In the genomic region with DNA sequence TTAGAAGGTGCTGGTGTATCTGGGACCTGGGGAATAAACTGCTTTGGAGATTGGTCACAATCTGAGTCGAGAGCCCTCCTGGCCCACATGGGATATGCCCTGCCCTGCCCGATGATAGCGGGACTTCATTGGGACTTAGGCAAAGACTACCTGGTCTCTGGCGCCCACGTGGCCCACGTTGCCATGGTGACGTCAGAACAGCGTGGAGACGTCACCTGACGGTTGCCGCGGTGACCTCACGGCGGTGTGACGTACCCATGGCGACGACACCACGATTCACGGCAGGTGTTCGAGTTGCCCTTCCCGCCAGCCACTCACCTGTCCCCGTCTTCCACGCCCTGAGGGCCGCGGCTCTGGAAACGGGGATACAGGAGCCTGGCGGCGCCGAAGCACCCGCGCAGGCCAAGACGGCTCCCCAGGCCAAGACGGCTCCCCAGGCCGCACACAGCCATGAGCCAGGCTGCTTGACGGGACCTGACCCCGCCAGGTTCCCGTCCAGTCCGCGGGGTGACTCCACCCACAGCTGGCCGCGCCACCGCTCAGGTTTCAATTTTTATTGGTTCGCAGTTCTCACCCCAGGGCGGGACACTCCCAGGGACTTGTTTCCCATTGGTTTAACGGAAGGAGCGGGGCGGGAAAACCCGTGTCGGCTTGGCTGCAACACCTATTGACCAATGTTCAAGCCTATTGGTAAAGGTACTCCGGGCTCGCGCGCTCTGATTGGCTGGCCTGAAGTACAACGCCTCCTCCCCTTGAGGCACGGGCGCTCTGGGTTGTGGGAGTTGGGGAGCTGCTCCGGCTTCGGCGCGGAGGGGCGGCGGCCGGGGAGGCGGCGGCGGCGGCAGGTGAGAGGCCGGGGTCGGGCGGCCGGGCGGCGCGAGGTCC, we compare ENCODE assay signal across 1 cellular context.
TF ChIP-seq lines count a peak whose summit lies in the region.

A gene (minus strand): TSS at position 476 of the 885 bp plus-strand sequence. CDS start 24 bp downstream, at position 452.
A gene (plus strand): TSS at position 766 of the 885 bp plus-strand sequence. CDS start 1,029 bp downstream, outside the sequence.

TF ChIP-seq in HEK293, 187 proteins besides CTCF, POLR2A, EP300 and RAD21 (continued from another document and continues in another):
- TF ChIP-seq, protein P1, sequence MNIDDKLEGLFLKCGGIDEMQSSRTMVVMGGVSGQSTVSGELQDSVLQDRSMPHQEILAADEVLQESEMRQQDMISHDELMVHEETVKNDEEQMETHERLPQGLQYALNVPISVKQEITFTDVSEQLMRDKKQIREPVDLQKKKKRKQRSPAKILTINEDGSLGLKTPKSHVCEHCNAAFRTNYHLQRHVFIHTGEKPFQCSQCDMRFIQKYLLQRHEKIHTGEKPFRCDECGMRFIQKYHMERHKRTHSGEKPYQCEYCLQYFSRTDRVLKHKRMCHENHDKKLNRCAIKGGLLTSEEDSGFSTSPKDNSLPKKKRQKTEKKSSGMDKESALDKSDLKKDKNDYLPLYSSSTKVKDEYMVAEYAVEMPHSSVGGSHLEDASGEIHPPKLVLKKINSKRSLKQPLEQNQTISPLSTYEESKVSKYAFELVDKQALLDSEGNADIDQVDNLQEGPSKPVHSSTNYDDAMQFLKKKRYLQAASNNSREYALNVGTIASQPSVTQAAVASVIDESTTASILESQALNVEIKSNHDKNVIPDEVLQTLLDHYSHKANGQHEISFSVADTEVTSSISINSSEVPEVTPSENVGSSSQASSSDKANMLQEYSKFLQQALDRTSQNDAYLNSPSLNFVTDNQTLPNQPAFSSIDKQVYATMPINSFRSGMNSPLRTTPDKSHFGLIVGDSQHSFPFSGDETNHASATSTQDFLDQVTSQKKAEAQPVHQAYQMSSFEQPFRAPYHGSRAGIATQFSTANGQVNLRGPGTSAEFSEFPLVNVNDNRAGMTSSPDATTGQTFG (tag by site-specific recombination; IDR thresholded peaks at IDR 0.05; ENCODE audit: borderline replicate concordance) = no peak; the same call in 1 of the 2 replicates
- no peak; the same call in 1 of the 2 replicates for TF ChIP-seq ZNF624 (tag by site-specific recombination; IDR thresholded peaks at IDR 0.05)
- TF ChIP-seq, protein P2, sequence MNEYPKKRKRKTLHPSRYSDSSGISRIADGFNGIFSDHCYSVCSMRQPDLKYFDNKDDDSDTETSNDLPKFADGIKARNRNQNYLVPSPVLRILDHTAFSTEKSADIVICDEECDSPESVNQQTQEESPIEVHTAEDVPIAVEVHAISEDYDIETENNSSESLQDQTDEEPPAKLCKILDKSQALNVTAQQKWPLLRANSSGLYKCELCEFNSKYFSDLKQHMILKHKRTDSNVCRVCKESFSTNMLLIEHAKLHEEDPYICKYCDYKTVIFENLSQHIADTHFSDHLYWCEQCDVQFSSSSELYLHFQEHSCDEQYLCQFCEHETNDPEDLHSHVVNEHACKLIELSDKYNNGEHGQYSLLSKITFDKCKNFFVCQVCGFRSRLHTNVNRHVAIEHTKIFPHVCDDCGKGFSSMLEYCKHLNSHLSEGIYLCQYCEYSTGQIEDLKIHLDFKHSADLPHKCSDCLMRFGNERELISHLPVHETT (tag by site-specific recombination; IDR thresholded peaks at IDR 0.05) = peak; percentile 91
- TF ChIP-seq OVOL3 (tag by site-specific recombination; IDR thresholded peaks at IDR 0.05) = 0 out of 2 replicates have a peak, but pooled peaks have one; percentile 17
- peak; percentile 60 for TF ChIP-seq ZNF600 (tag by site-specific recombination; IDR thresholded peaks at IDR 0.05)
- no peak for TF ChIP-seq TRIM28 (IDR thresholded peaks at IDR 0.05; ENCODE audit: borderline replicate concordance, low read length)
- TF ChIP-seq ZNF596 (tag by site-specific recombination; IDR thresholded peaks at IDR 0.05) = no peak
- no peak for TF ChIP-seq ZNF174 (tag by site-specific recombination; IDR thresholded peaks at IDR 0.05)
- TF ChIP-seq ZNF266 (tag by site-specific recombination; IDR thresholded peaks at IDR 0.05; ENCODE audit: low read depth) = no peak
- TF ChIP-seq ZNF157 (tag by site-specific recombination; IDR thresholded peaks at IDR 0.05) = no peak
- TF ChIP-seq, protein P3, sequence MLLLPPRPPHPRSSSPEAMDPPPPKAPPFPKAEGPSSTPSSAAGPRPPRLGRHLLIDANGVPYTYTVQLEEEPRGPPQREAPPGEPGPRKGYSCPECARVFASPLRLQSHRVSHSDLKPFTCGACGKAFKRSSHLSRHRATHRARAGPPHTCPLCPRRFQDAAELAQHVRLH (tag by site-specific recombination; IDR thresholded peaks at IDR 0.05) = peak; percentile 94
- TF ChIP-seq ZNF274 (IDR thresholded peaks at IDR 0.05; ENCODE audit: low read length) = no peak
- no peak for TF ChIP-seq ZNF274 (tag by site-specific recombination; IDR thresholded peaks at IDR 0.05; ENCODE audit: borderline replicate concordance)
- peak; percentile 8; the same call in 1 of the 2 replicates for TF ChIP-seq SCRT1 (tag by site-specific recombination; IDR thresholded peaks at IDR 0.05; ENCODE audit: borderline replicate concordance)
- TF ChIP-seq KLF1 (tag by site-specific recombination; IDR thresholded peaks at IDR 0.05) = peak; percentile 77
- no peak for TF ChIP-seq ZNF510 (tag by site-specific recombination; IDR thresholded peaks at IDR 0.05; ENCODE audit: insufficient replicate concordance)
- TF ChIP-seq, protein P4, sequence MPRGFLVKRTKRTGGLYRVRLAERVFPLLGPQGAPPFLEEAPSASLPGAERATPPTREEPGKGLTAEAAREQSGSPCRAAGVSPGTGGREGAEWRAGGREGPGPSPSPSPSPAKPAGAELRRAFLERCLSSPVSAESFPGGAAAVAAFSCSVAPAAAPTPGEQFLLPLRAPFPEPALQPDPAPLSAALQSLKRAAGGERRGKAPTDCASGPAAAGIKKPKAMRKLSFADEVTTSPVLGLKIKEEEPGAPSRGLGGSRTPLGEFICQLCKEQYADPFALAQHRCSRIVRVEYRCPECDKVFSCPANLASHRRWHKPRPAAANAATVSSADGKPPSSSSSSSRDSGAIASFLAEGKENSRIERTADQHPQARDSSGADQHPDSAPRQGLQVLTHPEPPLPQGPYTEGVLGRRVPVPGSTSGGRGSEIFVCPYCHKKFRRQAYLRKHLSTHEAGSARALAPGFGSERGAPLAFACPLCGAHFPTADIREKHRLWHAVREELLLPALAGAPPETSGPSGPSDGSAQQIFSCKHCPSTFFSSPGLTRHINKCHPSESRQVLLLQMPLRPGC (tag by site-specific recombination; IDR thresholded peaks at IDR 0.05) = peak; percentile 79
- TF ChIP-seq KLF9 (tag by site-specific recombination; IDR thresholded peaks at IDR 0.05; ENCODE audit: low read depth) = peak; percentile 47; the same call in 1 of the 2 replicates
- no peak for TF ChIP-seq ZNF529 (tag by site-specific recombination; IDR thresholded peaks at IDR 0.05; ENCODE audit: insufficient replicate concordance)
- TF ChIP-seq ZNF2 (tag by site-specific recombination; IDR thresholded peaks at IDR 0.05) = peak; percentile 90
- TF ChIP-seq HOXA7 (CRISPR knock-in tag; IDR thresholded peaks at IDR 0.05; ENCODE audit: borderline replicate concordance) = no peak
- TF ChIP-seq ZNF791 (tag by site-specific recombination; IDR thresholded peaks at IDR 0.05) = no peak
- TF ChIP-seq ZNF621 (tag by site-specific recombination; IDR thresholded peaks at IDR 0.05) = no peak
- no peak; the same call in 1 of the 2 replicates for TF ChIP-seq ZNF121 (tag by site-specific recombination; IDR thresholded peaks at IDR 0.05)
- TF ChIP-seq ZNF544 (tag by site-specific recombination; IDR thresholded peaks at IDR 0.05) = no peak
- TF ChIP-seq, protein P5, sequence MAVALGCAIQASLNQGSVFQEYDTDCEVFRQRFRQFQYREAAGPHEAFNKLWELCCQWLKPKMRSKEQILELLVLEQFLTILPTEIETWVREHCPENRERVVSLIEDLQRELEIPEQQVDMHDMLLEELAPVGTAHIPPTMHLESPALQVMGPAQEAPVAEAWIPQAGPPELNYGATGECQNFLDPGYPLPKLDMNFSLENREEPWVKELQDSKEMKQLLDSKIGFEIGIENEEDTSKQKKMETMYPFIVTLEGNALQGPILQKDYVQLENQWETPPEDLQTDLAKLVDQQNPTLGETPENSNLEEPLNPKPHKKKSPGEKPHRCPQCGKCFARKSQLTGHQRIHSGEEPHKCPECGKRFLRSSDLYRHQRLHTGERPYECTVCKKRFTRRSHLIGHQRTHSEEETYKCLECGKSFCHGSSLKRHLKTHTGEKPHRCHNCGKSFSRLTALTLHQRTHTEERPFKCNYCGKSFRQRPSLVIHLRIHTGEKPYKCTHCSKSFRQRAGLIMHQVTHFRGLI (tag by site-specific recombination; IDR thresholded peaks at IDR 0.05) = peak; percentile 30; the same call in 1 of the 2 replicates
- TF ChIP-seq HOXD13 (CRISPR knock-in tag; IDR thresholded peaks at IDR 0.05; ENCODE audit: borderline replicate concordance) = no peak
- no peak for TF ChIP-seq ZNF292 (tag by site-specific recombination; IDR thresholded peaks at IDR 0.05; ENCODE audit: borderline replicate concordance, low read depth)
- TF ChIP-seq ZNF366 (tag by site-specific recombination; conservative IDR thresholded peaks at IDR 0.05) = no peak
- peak; percentile 91 for TF ChIP-seq BCL11B (tag by site-specific recombination; IDR thresholded peaks at IDR 0.05; ENCODE audit: low read depth)
- TF ChIP-seq ZNF416 (tag by site-specific recombination; IDR thresholded peaks at IDR 0.05) = no peak
- 0 out of 2 replicates have a peak, but pooled peaks have one; percentile 68 for TF ChIP-seq ZNF837 (tag by site-specific recombination; IDR thresholded peaks at IDR 0.05)
- TF ChIP-seq, protein P6, sequence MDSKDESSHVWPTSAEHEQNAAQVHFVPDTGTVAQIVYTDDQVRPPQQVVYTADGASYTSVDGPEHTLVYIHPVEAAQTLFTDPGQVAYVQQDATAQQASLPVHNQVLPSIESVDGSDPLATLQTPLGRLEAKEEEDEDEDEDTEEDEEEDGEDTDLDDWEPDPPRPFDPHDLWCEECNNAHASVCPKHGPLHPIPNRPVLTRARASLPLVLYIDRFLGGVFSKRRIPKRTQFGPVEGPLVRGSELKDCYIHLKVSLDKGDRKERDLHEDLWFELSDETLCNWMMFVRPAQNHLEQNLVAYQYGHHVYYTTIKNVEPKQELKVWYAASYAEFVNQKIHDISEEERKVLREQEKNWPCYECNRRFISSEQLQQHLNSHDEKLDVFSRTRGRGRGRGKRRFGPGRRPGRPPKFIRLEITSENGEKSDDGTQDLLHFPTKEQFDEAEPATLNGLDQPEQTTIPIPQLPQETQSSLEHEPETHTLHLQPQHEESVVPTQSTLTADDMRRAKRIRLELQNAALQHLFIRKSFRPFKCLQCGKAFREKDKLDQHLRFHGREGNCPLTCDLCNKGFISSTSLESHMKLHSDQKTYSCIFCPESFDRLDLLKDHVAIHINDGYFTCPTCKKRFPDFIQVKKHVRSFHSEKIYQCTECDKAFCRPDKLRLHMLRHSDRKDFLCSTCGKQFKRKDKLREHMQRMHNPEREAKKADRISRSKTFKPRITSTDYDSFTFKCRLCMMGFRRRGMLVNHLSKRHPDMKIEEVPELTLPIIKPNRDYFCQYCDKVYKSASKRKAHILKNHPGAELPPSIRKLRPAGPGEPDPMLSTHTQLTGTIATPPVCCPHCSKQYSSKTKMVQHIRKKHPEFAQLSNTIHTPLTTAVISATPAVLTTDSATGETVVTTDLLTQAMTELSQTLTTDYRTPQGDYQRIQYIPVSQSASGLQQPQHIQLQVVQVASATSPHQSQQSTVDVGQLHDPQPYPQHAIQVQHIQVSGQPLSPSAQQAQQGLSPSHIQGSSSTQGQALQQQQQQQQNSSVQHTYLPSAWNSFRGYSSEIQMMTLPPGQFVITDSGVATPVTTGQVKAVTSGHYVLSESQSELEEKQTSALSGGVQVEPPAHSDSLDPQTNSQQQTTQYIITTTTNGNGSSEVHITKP (tag by site-specific recombination; IDR thresholded peaks at IDR 0.05) = peak; percentile 80
- TF ChIP-seq OSR2 (tag by site-specific recombination; IDR thresholded peaks at IDR 0.05) = 0 out of 2 replicates have a peak, but pooled peaks have one; percentile 38
- TF ChIP-seq SALL2 (tag by site-specific recombination; IDR thresholded peaks at IDR 0.05; ENCODE audit: borderline replicate concordance) = no peak
- TF ChIP-seq GLI2 (tag by site-specific recombination; IDR thresholded peaks at IDR 0.05; ENCODE audit: borderline replicate concordance, low read depth) = no peak
- no peak for TF ChIP-seq ZNF560 (tag by site-specific recombination; IDR thresholded peaks at IDR 0.05; ENCODE audit: borderline replicate concordance)
- TF ChIP-seq ZBTB21 (tag by site-specific recombination; IDR thresholded peaks at IDR 0.05) = peak; percentile 100
- TF ChIP-seq, protein P7, sequence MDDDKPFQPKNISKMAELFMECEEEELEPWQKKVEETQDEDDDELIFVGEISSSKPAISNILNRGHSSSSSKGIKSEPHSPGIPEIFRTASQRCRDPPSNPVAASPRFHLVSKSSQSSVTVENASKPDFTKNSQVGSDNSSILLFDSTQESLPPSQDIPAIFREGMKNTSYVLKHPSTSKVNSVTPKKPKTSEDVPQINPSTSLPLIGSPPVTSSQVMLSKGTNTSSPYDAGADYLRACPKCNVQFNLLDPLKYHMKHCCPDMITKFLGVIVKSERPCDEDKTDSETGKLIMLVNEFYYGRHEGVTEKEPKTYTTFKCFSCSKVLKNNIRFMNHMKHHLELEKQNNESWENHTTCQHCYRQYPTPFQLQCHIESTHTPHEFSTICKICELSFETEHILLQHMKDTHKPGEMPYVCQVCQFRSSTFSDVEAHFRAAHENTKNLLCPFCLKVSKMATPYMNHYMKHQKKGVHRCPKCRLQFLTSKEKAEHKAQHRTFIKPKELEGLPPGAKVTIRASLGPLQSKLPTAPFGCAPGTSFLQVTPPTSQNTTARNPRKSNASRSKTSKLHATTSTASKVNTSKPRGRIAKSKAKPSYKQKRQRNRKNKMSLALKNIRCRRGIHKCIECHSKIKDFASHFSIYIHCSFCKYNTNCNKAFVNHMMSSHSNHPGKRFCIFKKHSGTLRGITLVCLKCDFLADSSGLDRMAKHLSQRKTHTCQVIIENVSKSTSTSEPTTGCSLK (tag by site-specific recombination; IDR thresholded peaks at IDR 0.05) = no peak
- TF ChIP-seq GLIS2 (tag by site-specific recombination; IDR thresholded peaks at IDR 0.05) = peak; percentile 69
- TF ChIP-seq WT1 (tag by site-specific recombination; IDR thresholded peaks at IDR 0.05) = peak; percentile 59; the same call in 1 of the 2 replicates
- no peak for TF ChIP-seq ZNF202 (tag by site-specific recombination; IDR thresholded peaks at IDR 0.05; ENCODE audit: borderline replicate concordance)
- TF ChIP-seq ZNF239 (tag by site-specific recombination; IDR thresholded peaks at IDR 0.05) = peak; percentile 58; the same call in 1 of the 2 replicates
- TF ChIP-seq, protein P8, sequence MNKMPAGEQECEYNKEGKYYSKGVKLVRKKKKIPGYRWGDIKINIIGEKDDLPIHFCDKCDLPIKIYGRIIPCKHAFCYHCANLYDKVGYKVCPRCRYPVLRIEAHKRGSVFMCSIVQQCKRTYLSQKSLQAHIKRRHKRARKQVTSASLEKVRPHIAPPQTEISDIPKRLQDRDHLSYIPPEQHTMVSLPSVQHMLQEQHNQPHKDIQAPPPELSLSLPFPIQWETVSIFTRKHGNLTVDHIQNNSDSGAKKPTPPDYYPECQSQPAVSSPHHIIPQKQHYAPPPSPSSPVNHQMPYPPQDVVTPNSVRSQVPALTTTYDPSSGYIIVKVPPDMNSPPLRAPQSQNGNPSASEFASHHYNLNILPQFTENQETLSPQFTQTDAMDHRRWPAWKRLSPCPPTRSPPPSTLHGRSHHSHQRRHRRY (tag by site-specific recombination; IDR thresholded peaks at IDR 0.05) = no peak
